Comparison of ENCODE assay signal across 10 cellular contexts in the genomic region with DNA sequence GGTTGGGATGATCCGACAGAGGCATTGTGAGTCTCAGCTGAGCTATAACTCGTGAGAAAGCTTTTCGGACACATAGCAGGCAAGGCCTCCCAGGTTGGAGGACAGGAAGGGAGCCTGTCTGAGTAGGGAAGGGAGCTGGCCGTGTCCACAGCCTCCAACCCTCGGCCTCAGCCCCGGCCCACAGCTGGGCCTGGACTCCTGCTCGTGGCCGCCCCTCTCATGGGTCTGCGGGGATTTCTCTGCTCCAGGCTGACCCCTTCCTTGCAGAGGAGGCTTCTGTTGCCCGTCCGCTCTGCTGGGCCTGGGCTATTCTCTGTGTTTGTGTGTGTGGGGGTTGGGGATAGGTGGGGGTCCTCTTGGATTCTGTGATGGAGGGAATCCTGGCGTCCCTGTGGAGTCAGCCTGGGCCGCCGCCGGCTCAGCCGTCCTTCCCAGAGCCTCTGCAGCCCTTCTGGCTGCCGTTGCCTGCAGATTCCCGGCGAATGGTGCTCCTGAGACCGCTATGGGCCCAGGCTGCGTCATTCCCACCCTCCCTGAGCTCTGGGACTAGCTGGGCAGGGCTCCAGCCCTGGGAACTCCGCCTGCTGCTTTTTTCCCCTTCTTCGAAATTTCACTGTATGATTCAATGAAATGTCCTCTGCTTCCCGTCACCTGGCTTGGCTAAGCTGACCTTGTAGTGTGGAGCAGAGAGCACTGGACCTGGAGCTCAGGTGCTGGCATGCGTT.
A peak's percentile ranks its signal among the peaks of the same experiment; 100 is the strongest.
DNase-seq lines count a peak whose midpoint lies in the region; TF ChIP-seq lines count a peak whose summit lies in the region.
"Had no signal": no experiment of that assay in that cellular context is flagged by ENCODE, and none has a peak within 500 bp of the region (broad histone marks: within the 10 kb centered on the region; RNA-seq: fewer than 3 reads in every experiment).

No MANE protein-coding gene starts in this region.

- intact Hi-C loops in tibial artery (cut with DNase I; ENCODE audit: low total_unique reads) = no loop called here
- intact Hi-C loops in PC-9 (cut with micrococcal nuclease; ENCODE audit: unreplicated experiment) = loop anchor here (2.0 to 5.0 kb wide), 3 partner anchors 66 to 423 kb away; a partner anchor contains a TSS

- H3K79me2 ChIP-seq in SK-N-SH (ENCODE audit: insufficient read depth) (no peaks in the 10 kb centered on the region), PC-9 (ENCODE audit: low read depth) (no peaks in the 10 kb centered on the region)

- no peak overlapping the region for H3K9ac ChIP-seq in SK-N-SH

- no peak for TF ChIP-seq RAD21 in SK-N-SH (IDR thresholded peaks at IDR 0.05; ENCODE audit: low read length)

- BruUV-seq in PC-9 (replicated peaks; lab: Mats Ljungman, UMichigan) = no TSS peak

- TF ChIP-seq CTCF in SK-N-SH (IDR thresholded peaks at IDR 0.05) = no peak
- no peak for TF ChIP-seq CTCF in fibroblast of pulmonary artery (IDR thresholded peaks at IDR 0.05; ENCODE audit: low read length, missing control alignments)
- TF ChIP-seq CTCF in tibial artery (IDR thresholded peaks at IDR 0.05) = no peak
- TF ChIP-seq CTCF in PC-9 (conservative IDR thresholded peaks at IDR 0.05) = no peak

- POLR2A ChIA-PET in SK-N-SH (lab: Yijun Ruan, JAX) = no interaction called here
- POLR2A ChIA-PET in PC-9 (lab: Charles Lee; ENCODE audit: unreplicated experiment) = no interaction called here

- H3K27me3 ChIP-seq in SK-N-SH (ENCODE audit: insufficient read depth) (no peaks in the 10 kb centered on the region), muscle layer of duodenum (ENCODE audit: low read depth, low read length) (no peaks in the 10 kb centered on the region), tibial artery (no peaks in the 10 kb centered on the region), PC-9 (ENCODE audit: insufficient read depth, low read depth) (no peaks in the 10 kb centered on the region)

- H2AFZ ChIP-seq in SK-N-SH (ENCODE audit: low read depth) (no peak overlapping the region), PC-9 (no peak overlapping the region)

- CTCF ChIA-PET in SK-N-SH (lab: Yijun Ruan, JAX) (interaction anchor here (0.6 to 3.5 kb wide), 24 partner anchors 10 to 423 kb away, joined by 3 to 19 read pairs (median 4); a partner anchor contains a TSS), PC-9 (lab: Charles Lee) (no interaction called here)

- H3K4me1 ChIP-seq in SK-N-SH (ENCODE audit: control insufficient read depth in 1 of 2, insufficient read depth in 2 of 2, low read depth in 1 of 2, low read length in 1 of 2) (no peaks in the 10 kb centered on the region), muscle layer of duodenum (ENCODE audit: control insufficient read depth in 1 of 2, insufficient read depth in 2 of 2, low read length in 2 of 2) (peaks cover 0 to 6% of the 10 kb centered on the region in 2 donors), tibial artery (peaks cover 0 to 52% (median 21%) of the 10 kb centered on the region in 4 donors), PC-9 (replicated peaks; ENCODE audit: insufficient read depth) (0 out of 2 replicates have a peak, but pooled peaks cover 4% of the 10 kb centered on the region)

- WGBS in SK-N-SH (ENCODE audit: low lambda C conversion rate) = 86% methylated on average over 10 of the region's 25 CpGs

- no peaks in the 10 kb centered on the region for H3K9me2 ChIP-seq in SK-N-SH
- H3K9me2 ChIP-seq in PC-9 (ENCODE audit: insufficient read depth) = no peaks in the 10 kb centered on the region

- TF ChIP-seq EP300 in SK-N-SH (IDR thresholded peaks at IDR 0.05; ENCODE audit: borderline replicate concordance in 1 of 2, low read depth in 1 of 2, low read length in 1 of 2) = no peak

- H3K9me3 ChIP-seq in SK-N-SH = no peaks in the 10 kb centered on the region
- no peaks in the 10 kb centered on the region for H3K9me3 ChIP-seq in muscle layer of duodenum (ENCODE audit: control insufficient read depth in 1 of 2, low read length in 2 of 2)
- H3K9me3 ChIP-seq in tibial artery = no peaks in the 10 kb centered on the region
- no peaks in the 10 kb centered on the region for H3K9me3 ChIP-seq in PC-9 (ENCODE audit: insufficient read depth, low read depth)

- H3K4me2 ChIP-seq in SK-N-SH (no peak overlapping the region), PC-9 (no peak overlapping the region)

- H3F3A ChIP-seq in SK-N-SH (replicated peaks; ENCODE audit: insufficient read depth) (no peaks in the 10 kb centered on the region), PC-9 (ENCODE audit: insufficient read depth, low read depth) (peaks cover 6% of the 10 kb centered on the region; the same call in 1 of the 2 replicates)

- H4K20me1 ChIP-seq in SK-N-SH (ENCODE audit: insufficient read depth) (no peaks in the 10 kb centered on the region), PC-9 (ENCODE audit: insufficient read depth) (no peaks in the 10 kb centered on the region)

- H3K27ac ChIP-seq in SK-N-SH (ENCODE audit: low read depth in 2 of 2, low read length in 1 of 2) (no peak overlapping the region), muscle layer of duodenum (ENCODE audit: low read length) (peak overlapping the region; percentile 39), tibial artery (peak overlapping the region; percentile 62 to 68), PC-9 (no peak overlapping the region)
- H3K27ac ChIP-seq: C4-2B had no signal

- H3K36me3 ChIP-seq in SK-N-SH (replicated peaks in 1 of 2; ENCODE audit: control insufficient read depth in 1 of 2, insufficient read depth in 2 of 2, low read length in 1 of 2) = no peaks in the 10 kb centered on the region
- no peaks in the 10 kb centered on the region for H3K36me3 ChIP-seq in muscle layer of duodenum (ENCODE audit: control insufficient read depth in 1 of 2, insufficient read depth in 2 of 2, low read length in 2 of 2)
- H3K36me3 ChIP-seq in tibial artery = no peaks in the 10 kb centered on the region
- no peaks in the 10 kb centered on the region for H3K36me3 ChIP-seq in PC-9 (ENCODE audit: low read depth)

- H3K4me3 ChIP-seq in SK-N-SH (ENCODE audit: low read depth in 2 of 2, low read length in 1 of 2) = no peak overlapping the region
- no peak overlapping the region for H3K4me3 ChIP-seq in fibroblast of pulmonary artery (replicated peaks; ENCODE audit: low read depth, low read length)
- no peak overlapping the region for H3K4me3 ChIP-seq in muscle layer of duodenum (ENCODE audit: low read depth in 1 of 2, low read length in 2 of 2)
- H3K4me3 ChIP-seq in tibial artery = no peak overlapping the region
- H3K4me3 ChIP-seq in PC-9 = no peak overlapping the region

- DNase-seq in SK-N-SH = peak; percentile 25
- peak; percentile 86 for DNase-seq in fibroblast of pulmonary artery (ENCODE audit: low read depth)
- DNase-seq in tibial artery = peak; percentile 88 to 95
- no peak for DNase-seq in PC-9
- DNase-seq in activated CD8-positive, alpha-beta memory T cell treated with anti-CD3 and anti-CD28 coated beads, Interleukin-2, amount 50 U/mL, for 48 hours = no peak
- no peak for DNase-seq in NCI-H2196 (lab: John Stamatoyannopoulos, UW; ENCODE audit: unreplicated experiment)
- no peak for DNase-seq in NCI-H1105 (lab: John Stamatoyannopoulos, UW)
- DNase-seq: NCI-H1417 treated with DMSO at 0.1 percent for 48 hours had no signal

TF ChIP-seq in SK-N-SH, 30 proteins besides CTCF, POLR2A, EP300 and RAD21:
- TF ChIP-seq, protein P1, sequence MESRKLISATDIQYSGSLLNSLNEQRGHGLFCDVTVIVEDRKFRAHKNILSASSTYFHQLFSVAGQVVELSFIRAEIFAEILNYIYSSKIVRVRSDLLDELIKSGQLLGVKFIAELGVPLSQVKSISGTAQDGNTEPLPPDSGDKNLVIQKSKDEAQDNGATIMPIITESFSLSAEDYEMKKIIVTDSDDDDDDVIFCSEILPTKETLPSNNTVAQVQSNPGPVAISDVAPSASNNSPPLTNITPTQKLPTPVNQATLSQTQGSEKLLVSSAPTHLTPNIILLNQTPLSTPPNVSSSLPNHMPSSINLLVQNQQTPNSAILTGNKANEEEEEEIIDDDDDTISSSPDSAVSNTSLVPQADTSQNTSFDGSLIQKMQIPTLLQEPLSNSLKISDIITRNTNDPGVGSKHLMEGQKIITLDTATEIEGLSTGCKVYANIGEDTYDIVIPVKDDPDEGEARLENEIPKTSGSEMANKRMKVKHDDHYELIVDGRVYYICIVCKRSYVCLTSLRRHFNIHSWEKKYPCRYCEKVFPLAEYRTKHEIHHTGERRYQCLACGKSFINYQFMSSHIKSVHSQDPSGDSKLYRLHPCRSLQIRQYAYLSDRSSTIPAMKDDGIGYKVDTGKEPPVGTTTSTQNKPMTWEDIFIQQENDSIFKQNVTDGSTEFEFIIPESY (IDR thresholded peaks at IDR 0.05; ENCODE audit: borderline replicate concordance, low read depth) = no peak
- TF ChIP-seq NRF1 (IDR thresholded peaks at IDR 0.05; ENCODE audit: low read depth, low read length) (no peak), MXI1 (IDR thresholded peaks at IDR 0.05; ENCODE audit: low read depth, low read length) (no peak), POLR2AphosphoS5 (IDR thresholded peaks at IDR 0.05; ENCODE audit: low read depth, low read length) (no peak), FOXJ3 (CRISPR knock-in tag; IDR thresholded peaks at IDR 0.05) (no peak), NFIC (IDR thresholded peaks at IDR 0.05; ENCODE audit: borderline replicate concordance) (no peak), GATA2 (CRISPR knock-in tag; IDR thresholded peaks at IDR 0.05) (no peak), GABPA (IDR thresholded peaks at IDR 0.05; ENCODE audit: low read depth) (no peak)
- TF ChIP-seq, protein P2, sequence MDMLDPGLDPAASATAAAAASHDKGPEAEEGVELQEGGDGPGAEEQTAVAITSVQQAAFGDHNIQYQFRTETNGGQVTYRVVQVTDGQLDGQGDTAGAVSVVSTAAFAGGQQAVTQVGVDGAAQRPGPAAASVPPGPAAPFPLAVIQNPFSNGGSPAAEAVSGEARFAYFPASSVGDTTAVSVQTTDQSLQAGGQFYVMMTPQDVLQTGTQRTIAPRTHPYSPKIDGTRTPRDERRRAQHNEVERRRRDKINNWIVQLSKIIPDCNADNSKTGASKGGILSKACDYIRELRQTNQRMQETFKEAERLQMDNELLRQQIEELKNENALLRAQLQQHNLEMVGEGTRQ (IDR thresholded peaks at IDR 0.05; ENCODE audit: borderline replicate concordance, low read depth, low read length) = no peak

Comparison
In these comparisons a context has a peak if more than half of its experiments do, and no peak if none do; other contexts are left out.
1. DNase-seq: peak in SK-N-SH (single experiment), fibroblast of pulmonary artery (single experiment) and tibial artery (2 of 2); none in PC-9 (0 of 2), activated CD8-positive, alpha-beta memory T cell treated with anti-CD3 and anti-CD28 coated beads, Interleukin-2, amount 50 U/mL, for 48 hours (single experiment), NCI-H2196 (single experiment) and NCI-H1105 (single experiment).
2. H3K27ac ChIP-seq: peak in muscle layer of duodenum (single experiment) and tibial artery (2 of 2); none in SK-N-SH (0 of 2) and PC-9 (single experiment).